30 cellular contexts compared by ENCODE assay signal in the genomic region with DNA sequence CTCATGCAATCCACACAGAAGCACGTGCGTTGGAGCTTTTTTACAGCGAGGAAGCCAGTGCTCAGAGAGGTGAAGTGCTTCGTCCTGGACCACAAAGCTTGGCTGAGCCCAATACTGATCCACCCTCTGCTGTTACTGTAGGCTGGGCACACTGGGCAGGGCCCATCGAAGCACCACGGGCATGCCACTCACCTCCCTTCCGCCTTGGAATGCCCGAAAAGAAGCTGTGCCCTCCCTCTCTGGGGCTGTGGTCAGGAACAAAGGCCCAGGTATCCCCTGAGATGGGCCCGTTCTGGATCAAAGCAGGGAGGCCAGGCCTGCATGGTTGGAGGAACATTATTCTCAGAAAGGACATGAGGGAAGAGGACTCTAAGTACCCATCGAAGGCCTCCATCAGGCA.
"Had no signal": no experiment of that assay in that cellular context is flagged by ENCODE, and none has a peak within 500 bp of the region (broad histone marks: within the 10 kb centered on the region; RNA-seq: fewer than 3 reads in every experiment).

No MANE protein-coding gene starts in this region.

- H3K9me3 Mint-ChIP-seq: immature natural killer cell; mesothelial cell of epicardium; nephron; neural crest cell; stimulated activated memory B cell treated with anti-CD40 and anti-IgM and Interleukin-4, amounts not matched to agents 10 μg/mL and 1 μg/mL and 100 μg/mL, for 72 hours; stimulated activated naive CD8-positive, alpha-beta T cell treated with anti-CD3 and anti-CD28 coated beads, Interleukin-15, amount 100 ng/mL, for 72 hours had no signal

- DNase-seq: hypothalamus; immature natural killer cell; kidney; left colon; left lung; mesendoderm; naive B cell; occipital lobe; ovary; retina; right cardiac atrium; small intestine; stimulated activated CD4-positive, alpha-beta T cell treated with anti-CD3 and anti-CD28 coated beads, Interleukin-1b, Interleukin-23, amount 100 ng/mL, for 48 hours; stimulated activated CD4-positive, alpha-beta T cell treated with anti-CD3 and anti-CD28 coated beads, Interleukin-2, amount 100 ng/mL, for 48 hours; stimulated activated CD4-positive, alpha-beta T cell treated with anti-CD3 and anti-CD28 coated beads, Interleukin-4, amount 100 ng/mL, for 4 hours; stimulated activated CD8-positive, alpha-beta memory T cell treated with anti-CD3 and anti-CD28 coated beads, Interleukin-4, amount 100 ng/mL, for 48 hours; stimulated activated naive CD4-positive, alpha-beta T cell treated with Interleukin-2 at 50 U/mL for 16 hours; stimulated activated naive CD8-positive, alpha-beta T cell treated with anti-CD3 and anti-CD28 coated beads, Interleukin-15, amount 100 ng/mL, for 72 hours; substantia nigra had no signal

- H3K36me3 Mint-ChIP-seq: immature natural killer cell; mesothelial cell of epicardium; naive B cell; stimulated activated memory B cell treated with anti-CD40 and anti-IgM and Interleukin-4, amounts not matched to agents 10 μg/mL and 1 μg/mL and 100 μg/mL, for 72 hours; type B pancreatic cell had no signal

- H3K4me1 Mint-ChIP-seq: immature natural killer cell; stimulated activated memory B cell treated with anti-CD40 and anti-IgM and Interleukin-4, amounts not matched to agents 10 μg/mL and 1 μg/mL and 100 μg/mL, for 72 hours; stimulated activated naive CD8-positive, alpha-beta T cell treated with anti-CD3 and anti-CD28 coated beads, Interleukin-15, amount 100 ng/mL, for 72 hours had no signal

- H3K27ac Mint-ChIP-seq: immature natural killer cell; mesothelial cell of epicardium; nephron; stimulated activated memory B cell treated with anti-CD40 and anti-IgM and Interleukin-4, amounts not matched to agents 10 μg/mL and 1 μg/mL and 100 μg/mL, for 72 hours; type B pancreatic cell had no signal

- H3K9me3 ChIP-seq: left lung, neutrophil, ovary, prostate gland, tibial nerve, vagina had no signal

- H3K4me1 ChIP-seq: left lung, prostate gland, vagina had no signal

- ATAC-seq: left colon; left lung; right cardiac atrium; sciatic nerve; stimulated activated memory B cell treated with anti-CD40 and anti-IgM and Interleukin-4, amounts not matched to agents 10 μg/mL and 1 μg/mL and 100 μg/mL, for 72 hours; stimulated activated naive CD8-positive, alpha-beta T cell treated with anti-CD3 and anti-CD28 coated beads, Interleukin-15, amount 100 ng/mL, for 72 hours had no signal

- H3K27me3 ChIP-seq: neutrophil, ovary, tibial nerve, vagina had no signal

- H3K36me3 ChIP-seq: left lung, neutrophil, ovary, prostate gland, tibial nerve, vagina had no signal

- H3K27ac ChIP-seq: left lung, neutrophil, ovary, prostate gland, tibial nerve, vagina had no signal

- H3K4me3 ChIP-seq: left lung, lung, ovary, prostate gland, tibial nerve, vagina had no signal

- H3K4me3 Mint-ChIP-seq: immature natural killer cell; mesothelial cell of epicardium; naive B cell; nephron; neural crest cell; stimulated activated memory B cell treated with anti-CD40 and anti-IgM and Interleukin-4, amounts not matched to agents 10 μg/mL and 1 μg/mL and 100 μg/mL, for 72 hours; stimulated activated naive CD8-positive, alpha-beta T cell treated with anti-CD3 and anti-CD28 coated beads, Interleukin-15, amount 100 ng/mL, for 72 hours; type B pancreatic cell had no signal
